In genomic region chr1:24551910-24552571, GRCh38 we compare ENCODE assay signal across 1 cellular context.
A peak's percentile ranks its signal among the peaks of the same experiment; 100 is the strongest.
TF ChIP-seq lines count a peak whose summit lies in the region.

No MANE protein-coding gene starts in this region.

TF ChIP-seq in K562, 482 proteins besides CTCF, POLR2A, EP300 and RAD21 (continued from another document):
- TF ChIP-seq, protein P1, sequence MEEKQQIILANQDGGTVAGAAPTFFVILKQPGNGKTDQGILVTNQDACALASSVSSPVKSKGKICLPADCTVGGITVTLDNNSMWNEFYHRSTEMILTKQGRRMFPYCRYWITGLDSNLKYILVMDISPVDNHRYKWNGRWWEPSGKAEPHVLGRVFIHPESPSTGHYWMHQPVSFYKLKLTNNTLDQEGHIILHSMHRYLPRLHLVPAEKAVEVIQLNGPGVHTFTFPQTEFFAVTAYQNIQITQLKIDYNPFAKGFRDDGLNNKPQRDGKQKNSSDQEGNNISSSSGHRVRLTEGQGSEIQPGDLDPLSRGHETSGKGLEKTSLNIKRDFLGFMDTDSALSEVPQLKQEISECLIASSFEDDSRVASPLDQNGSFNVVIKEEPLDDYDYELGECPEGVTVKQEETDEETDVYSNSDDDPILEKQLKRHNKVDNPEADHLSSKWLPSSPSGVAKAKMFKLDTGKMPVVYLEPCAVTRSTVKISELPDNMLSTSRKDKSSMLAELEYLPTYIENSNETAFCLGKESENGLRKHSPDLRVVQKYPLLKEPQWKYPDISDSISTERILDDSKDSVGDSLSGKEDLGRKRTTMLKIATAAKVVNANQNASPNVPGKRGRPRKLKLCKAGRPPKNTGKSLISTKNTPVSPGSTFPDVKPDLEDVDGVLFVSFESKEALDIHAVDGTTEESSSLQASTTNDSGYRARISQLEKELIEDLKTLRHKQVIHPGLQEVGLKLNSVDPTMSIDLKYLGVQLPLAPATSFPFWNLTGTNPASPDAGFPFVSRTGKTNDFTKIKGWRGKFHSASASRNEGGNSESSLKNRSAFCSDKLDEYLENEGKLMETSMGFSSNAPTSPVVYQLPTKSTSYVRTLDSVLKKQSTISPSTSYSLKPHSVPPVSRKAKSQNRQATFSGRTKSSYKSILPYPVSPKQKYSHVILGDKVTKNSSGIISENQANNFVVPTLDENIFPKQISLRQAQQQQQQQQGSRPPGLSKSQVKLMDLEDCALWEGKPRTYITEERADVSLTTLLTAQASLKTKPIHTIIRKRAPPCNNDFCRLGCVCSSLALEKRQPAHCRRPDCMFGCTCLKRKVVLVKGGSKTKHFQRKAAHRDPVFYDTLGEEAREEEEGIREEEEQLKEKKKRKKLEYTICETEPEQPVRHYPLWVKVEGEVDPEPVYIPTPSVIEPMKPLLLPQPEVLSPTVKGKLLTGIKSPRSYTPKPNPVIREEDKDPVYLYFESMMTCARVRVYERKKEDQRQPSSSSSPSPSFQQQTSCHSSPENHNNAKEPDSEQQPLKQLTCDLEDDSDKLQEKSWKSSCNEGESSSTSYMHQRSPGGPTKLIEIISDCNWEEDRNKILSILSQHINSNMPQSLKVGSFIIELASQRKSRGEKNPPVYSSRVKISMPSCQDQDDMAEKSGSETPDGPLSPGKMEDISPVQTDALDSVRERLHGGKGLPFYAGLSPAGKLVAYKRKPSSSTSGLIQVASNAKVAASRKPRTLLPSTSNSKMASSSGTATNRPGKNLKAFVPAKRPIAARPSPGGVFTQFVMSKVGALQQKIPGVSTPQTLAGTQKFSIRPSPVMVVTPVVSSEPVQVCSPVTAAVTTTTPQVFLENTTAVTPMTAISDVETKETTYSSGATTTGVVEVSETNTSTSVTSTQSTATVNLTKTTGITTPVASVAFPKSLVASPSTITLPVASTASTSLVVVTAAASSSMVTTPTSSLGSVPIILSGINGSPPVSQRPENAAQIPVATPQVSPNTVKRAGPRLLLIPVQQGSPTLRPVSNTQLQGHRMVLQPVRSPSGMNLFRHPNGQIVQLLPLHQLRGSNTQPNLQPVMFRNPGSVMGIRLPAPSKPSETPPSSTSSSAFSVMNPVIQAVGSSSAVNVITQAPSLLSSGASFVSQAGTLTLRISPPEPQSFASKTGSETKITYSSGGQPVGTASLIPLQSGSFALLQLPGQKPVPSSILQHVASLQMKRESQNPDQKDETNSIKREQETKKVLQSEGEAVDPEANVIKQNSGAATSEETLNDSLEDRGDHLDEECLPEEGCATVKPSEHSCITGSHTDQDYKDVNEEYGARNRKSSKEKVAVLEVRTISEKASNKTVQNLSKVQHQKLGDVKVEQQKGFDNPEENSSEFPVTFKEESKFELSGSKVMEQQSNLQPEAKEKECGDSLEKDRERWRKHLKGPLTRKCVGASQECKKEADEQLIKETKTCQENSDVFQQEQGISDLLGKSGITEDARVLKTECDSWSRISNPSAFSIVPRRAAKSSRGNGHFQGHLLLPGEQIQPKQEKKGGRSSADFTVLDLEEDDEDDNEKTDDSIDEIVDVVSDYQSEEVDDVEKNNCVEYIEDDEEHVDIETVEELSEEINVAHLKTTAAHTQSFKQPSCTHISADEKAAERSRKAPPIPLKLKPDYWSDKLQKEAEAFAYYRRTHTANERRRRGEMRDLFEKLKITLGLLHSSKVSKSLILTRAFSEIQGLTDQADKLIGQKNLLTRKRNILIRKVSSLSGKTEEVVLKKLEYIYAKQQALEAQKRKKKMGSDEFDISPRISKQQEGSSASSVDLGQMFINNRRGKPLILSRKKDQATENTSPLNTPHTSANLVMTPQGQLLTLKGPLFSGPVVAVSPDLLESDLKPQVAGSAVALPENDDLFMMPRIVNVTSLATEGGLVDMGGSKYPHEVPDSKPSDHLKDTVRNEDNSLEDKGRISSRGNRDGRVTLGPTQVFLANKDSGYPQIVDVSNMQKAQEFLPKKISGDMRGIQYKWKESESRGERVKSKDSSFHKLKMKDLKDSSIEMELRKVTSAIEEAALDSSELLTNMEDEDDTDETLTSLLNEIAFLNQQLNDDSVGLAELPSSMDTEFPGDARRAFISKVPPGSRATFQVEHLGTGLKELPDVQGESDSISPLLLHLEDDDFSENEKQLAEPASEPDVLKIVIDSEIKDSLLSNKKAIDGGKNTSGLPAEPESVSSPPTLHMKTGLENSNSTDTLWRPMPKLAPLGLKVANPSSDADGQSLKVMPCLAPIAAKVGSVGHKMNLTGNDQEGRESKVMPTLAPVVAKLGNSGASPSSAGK (IDR thresholded peaks at IDR 0.05) = peak; percentile 51; the same call in 1 of the 2 replicates
- peak; percentile 64 for TF ChIP-seq RFX1 (IDR thresholded peaks at IDR 0.05)
- TF ChIP-seq ZNF133 (CRISPR knock-in tag; IDR thresholded peaks at IDR 0.05) = no peak
- TF ChIP-seq NFE2L1 (tag; IDR thresholded peaks at IDR 0.05; ENCODE audit: borderline replicate concordance, low read depth) = no peak
- TF ChIP-seq, protein P2, sequence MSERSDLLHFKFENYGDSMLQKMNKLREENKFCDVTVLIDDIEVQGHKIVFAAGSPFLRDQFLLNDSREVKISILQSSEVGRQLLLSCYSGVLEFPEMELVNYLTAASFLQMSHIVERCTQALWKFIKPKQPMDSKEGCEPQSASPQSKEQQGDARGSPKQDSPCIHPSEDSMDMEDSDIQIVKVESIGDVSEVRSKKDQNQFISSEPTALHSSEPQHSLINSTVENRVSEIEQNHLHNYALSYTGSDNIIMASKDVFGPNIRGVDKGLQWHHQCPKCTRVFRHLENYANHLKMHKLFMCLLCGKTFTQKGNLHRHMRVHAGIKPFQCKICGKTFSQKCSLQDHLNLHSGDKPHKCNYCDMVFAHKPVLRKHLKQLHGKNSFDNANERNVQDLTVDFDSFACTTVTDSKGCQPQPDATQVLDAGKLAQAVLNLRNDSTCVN (CRISPR knock-in tag; IDR thresholded peaks at IDR 0.05) = no peak
- peak; percentile 80; the same call in 1 of the 2 replicates for TF ChIP-seq FOXJ2 (tag; IDR thresholded peaks at IDR 0.05)
- TF ChIP-seq BDP1 (IDR thresholded peaks at IDR 0.05; ENCODE audit: insufficient read depth, insufficient read length) = no peak
